ENCODE assay signal across 1 cellular context in genomic region chr12:2959508-2960431, GRCh38.
TF ChIP-seq lines count a peak whose summit lies in the region.

No MANE protein-coding gene starts in this region.

TF ChIP-seq in K562, 482 proteins besides CTCF, POLR2A, EP300 and RAD21 (continued from another document):
- TF ChIP-seq E2F6 (IDR thresholded peaks at IDR 0.05; ENCODE audit: borderline replicate concordance in 1 of 2, extremely low read depth in 1 of 2, insufficient read depth in 1 of 2, insufficient read length in 1 of 2, low read depth in 1 of 2, low read length in 1 of 2, poor library complexity in 1 of 2, severe bottlenecking in 1 of 2): peak; percentile 94 to 98
- no peak for TF ChIP-seq MEIS2 (IDR thresholded peaks at IDR 0.05; ENCODE audit: partially characterized antibody)
- TF ChIP-seq CBFA2T2 (conservative IDR thresholded peaks at IDR 0.05): no peak
- TF ChIP-seq USF1 (CRISPR knock-in tag; IDR thresholded peaks at IDR 0.05): peak; percentile 14; the same call in 1 of the 2 replicates
- 0 out of 2 replicates have a peak, but pooled peaks have one; percentile 18 for TF ChIP-seq ETV5 (CRISPR knock-in tag; IDR thresholded peaks at IDR 0.05; ENCODE audit: low read depth)
- no peak for TF ChIP-seq BRCA1 (IDR thresholded peaks at IDR 0.05)
- TF ChIP-seq BRCA1 (CRISPR knock-in tag; IDR thresholded peaks at IDR 0.05): no peak
- TF ChIP-seq HOXB6 (CRISPR knock-in tag; IDR thresholded peaks at IDR 0.05; ENCODE audit: borderline replicate concordance): no peak
- TF ChIP-seq YY1 (IDR thresholded peaks at IDR 0.05; ENCODE audit: borderline replicate concordance in 1 of 3, control insufficient read depth in 1 of 3, extremely low read depth in 1 of 3, insufficient read depth in 3 of 3, insufficient read length in 1 of 3, insufficient replicate concordance in 2 of 3, low read depth in 1 of 3, low read length in 2 of 3): peak in 1 of 3 experiments; percentile 29
- peak; percentile 88 for TF ChIP-seq CTBP1 (IDR thresholded peaks at IDR 0.05; ENCODE audit: borderline replicate concordance)
- 0 out of 2 replicates have a peak, but pooled peaks have one; percentile 24 for TF ChIP-seq HDAC6 (IDR thresholded peaks at IDR 0.05; ENCODE audit: low read depth, low read length)
- TF ChIP-seq MAX (CRISPR knock-in tag; IDR thresholded peaks at IDR 0.05): peak; percentile 68
- TF ChIP-seq BHLHE40 (IDR thresholded peaks at IDR 0.05; ENCODE audit: low read length): 0 out of 2 replicates have a peak, but pooled peaks have one; percentile 30
- no peak for TF ChIP-seq GMEB1 (CRISPR knock-in tag; IDR thresholded peaks at IDR 0.05)
- 0 out of 2 replicates have a peak, but pooled peaks have one; percentile 14 for TF ChIP-seq RB1 (IDR thresholded peaks at IDR 0.05; ENCODE audit: low read depth)
- TF ChIP-seq TFAP4 (CRISPR knock-in tag; IDR thresholded peaks at IDR 0.05; ENCODE audit: borderline replicate concordance): peak; percentile 20; the same call in 1 of the 2 replicates
- peak; percentile 62; the same call in 1 of the 2 replicates for TF ChIP-seq ZBTB7A (IDR thresholded peaks at IDR 0.05; ENCODE audit: borderline replicate concordance, control insufficient read depth, low read depth, low read length)
- TF ChIP-seq GABPB1 (CRISPR knock-in tag; IDR thresholded peaks at IDR 0.05): peak; percentile 26
- TF ChIP-seq EP400 (IDR thresholded peaks at IDR 0.05): peak; percentile 71; the same call in 1 of the 2 replicates
- no peak for TF ChIP-seq CREB3L1 (IDR thresholded peaks at IDR 0.05; ENCODE audit: borderline replicate concordance, low read depth)
- peak; percentile 18 for TF ChIP-seq FOXP1 (CRISPR knock-in tag; IDR thresholded peaks at IDR 0.05)
